In genomic region chr4:73308286-73308685, GRCh38 we compare ENCODE assay signal across 1 cellular context.
TF ChIP-seq lines count a peak whose summit lies in the region.

No MANE protein-coding gene starts in this region.

TF ChIP-seq in HepG2, 621 proteins besides CTCF, POLR2A, EP300 and RAD21 (continued from another document):
- TF ChIP-seq ZFP62 (CRISPR knock-in tag; IDR thresholded peaks at IDR 0.05), result no peak
- TF ChIP-seq ZNF543 (CRISPR knock-in tag; IDR thresholded peaks at IDR 0.05), result no peak
- TF ChIP-seq WIZ (CRISPR knock-in tag; IDR thresholded peaks at IDR 0.05), result no peak
- no peak for TF ChIP-seq ZNF280B (CRISPR knock-in tag; IDR thresholded peaks at IDR 0.05; ENCODE audit: borderline replicate concordance)
- no peak for TF ChIP-seq SETDB1 (CRISPR knock-in tag; IDR thresholded peaks at IDR 0.05; ENCODE audit: borderline replicate concordance)
- TF ChIP-seq MED8 (CRISPR knock-in tag; IDR thresholded peaks at IDR 0.05; ENCODE audit: insufficient replicate concordance), result no peak
- TF ChIP-seq PPARG (CRISPR knock-in tag; conservative IDR thresholded peaks at IDR 0.05), result no peak
- TF ChIP-seq ZNF3 (CRISPR knock-in tag; IDR thresholded peaks at IDR 0.05), result no peak
- TF ChIP-seq TP53 (CRISPR knock-in tag; conservative IDR thresholded peaks at IDR 0.05), result no peak
- TF ChIP-seq FOXC1 (CRISPR knock-in tag; IDR thresholded peaks at IDR 0.05; ENCODE audit: borderline replicate concordance), result no peak
- TF ChIP-seq SP140L (CRISPR knock-in tag; IDR thresholded peaks at IDR 0.05; ENCODE audit: borderline replicate concordance), result no peak
- TF ChIP-seq ZNF333 (CRISPR knock-in tag; IDR thresholded peaks at IDR 0.05; ENCODE audit: borderline replicate concordance), result no peak
- peak; percentile 76 for TF ChIP-seq STAG1 (CRISPR knock-in tag; IDR thresholded peaks at IDR 0.05)
- no peak for TF ChIP-seq SALL1 (CRISPR knock-in tag; IDR thresholded peaks at IDR 0.05)
- TF ChIP-seq SMC3 (IDR thresholded peaks at IDR 0.05; ENCODE audit: low read length), result peak; percentile 41; the same call in 1 of the 2 replicates
TF ChIP-seq in HepG2: peak in this region for 4.
